20 cellular contexts compared by ENCODE assay signal in genomic region chr1:54188291-54188690, GRCh38. TPM values are rescaled to one million over a fixed set of nuclear protein-coding genes. Genes with fewer than 3 reads are reported as not detected.
DNase-seq lines count a peak whose midpoint lies in the region; ATAC-seq lines count a peak whose summit lies in the region.
"Had no signal": no experiment of that assay in that cellular context is flagged by ENCODE, and none has a peak within 500 bp of the region (broad histone marks: within the 10 kb centered on the region; RNA-seq: fewer than 3 reads in every experiment).

No MANE protein-coding gene starts in this region.

- no peak for ATAC-seq in GM18909 (IDR thresholded peaks at IDR 0.05; ENCODE audit: poor library complexity, unreplicated experiment)
- ATAC-seq: GM12878, GM23338, HCT116 had no signal

- DNase-seq in ELR (ENCODE audit: low read depth) (peak; percentile 17), LHCN-M2 (ENCODE audit: low read depth) (peak; percentile 50), iris pigment epithelial cell (ENCODE audit: low read depth) (peak; percentile 10), SHP77 treated with DMSO at 0.1 percent for 48 hours (lab: John Stamatoyannopoulos, UW) (no peak), mucosa of gallbladder (ENCODE audit: low spot score) (no peak), HCEC 1CT (no peak)
- DNase-seq: 8988T; CD4-positive, alpha-beta memory T cell; DMS153; DMS79 had no signal

RNA-seq across cellular contexts. Expression of gene CYB5RL, which starts 11.5 kb away (rescaled TPM):
- total RNA-seq in LHCN-M2 (2014; rRNA removed) = 6.9 and 8.2 TPM in 2 replicates
- 4.8 TPM for polyA plus RNA-seq in LHCN-M2 (2012)
- 7.8 TPM for total RNA-seq in mucosa of gallbladder

RNA-seq across cellular contexts. Expression of gene MRPL37, which starts 11.7 kb away (rescaled TPM):
- total RNA-seq in LHCN-M2 (2014; rRNA removed) (129 and 136 TPM in 2 replicates), mucosa of gallbladder (55.4 TPM)
- polyA plus RNA-seq in LHCN-M2 (2012) = 127 TPM

RNA-seq across cellular contexts. Expression of gene CDCP2, which starts 35.5 kb away (rescaled TPM):
- not detected in 2 replicates for total RNA-seq in LHCN-M2 (2014; rRNA removed)
- polyA plus RNA-seq in LHCN-M2 (2012) = not detected
- not detected for total RNA-seq in mucosa of gallbladder
- total RNA-seq: A673, Daoy, G401, GM23338 had no signal
- polyA plus RNA-seq: AG04450; CD14-positive monocyte; CD4-positive, alpha-beta memory T cell; GM12878; GM23338; IgD-negative memory B cell had no signal

Comparison
In these comparisons a context has a peak if more than half of its experiments do, and no peak if none do; other contexts are left out.
1. DNase-seq: peak in ELR (single experiment), LHCN-M2 (single experiment) and iris pigment epithelial cell (single experiment); none in SHP77 treated with DMSO at 0.1 percent for 48 hours (single experiment), mucosa of gallbladder (single experiment) and HCEC 1CT (single experiment).